In genomic region chr10:28311104-28311503, GRCh38 we compare ENCODE assay signal across 25 cellular contexts.
"Had no signal": no experiment of that assay in that cellular context is flagged by ENCODE, and none has a peak within 500 bp of the region (broad histone marks: within the 10 kb centered on the region; RNA-seq: fewer than 3 reads in every experiment).

No MANE protein-coding gene starts in this region.

- H3K36me3 ChIP-seq: colonic mucosa, esophagus squamous epithelium, gastrocnemius medialis, heart right ventricle, left lung, lower lobe of right lung had no signal

- H3K9me3 Mint-ChIP-seq: mesothelial cell of epicardium had no signal

- H3K27me3 Mint-ChIP-seq: dendritic cell treated with granulocyte-macrophage colony-stimulating factor and Interleukin-4, amounts not matched to agents 40 ng/mL and 50 ng/mL, for 4 days; effector memory CD8-positive, alpha-beta T cell had no signal

- H3K9me3 ChIP-seq: colonic mucosa, esophagus squamous epithelium, gastrocnemius medialis, heart right ventricle, left lung, lower lobe of right lung, mucosa of descending colon had no signal

- H3K36me3 Mint-ChIP-seq: mesothelial cell of epicardium had no signal

- H3K4me3 ChIP-seq: colonic mucosa, esophagus squamous epithelium, gastrocnemius medialis, heart right ventricle, left lung, lower lobe of right lung, mucosa of descending colon had no signal

- H3K27ac Mint-ChIP-seq: dendritic cell treated with granulocyte-macrophage colony-stimulating factor and Interleukin-4, amounts not matched to agents 40 ng/mL and 50 ng/mL, for 4 days; effector memory CD8-positive, alpha-beta T cell; endodermal cell; mesothelial cell of epicardium; naive B cell had no signal

- H3K4me1 ChIP-seq: colonic mucosa, esophagus squamous epithelium, gastrocnemius medialis, lower lobe of right lung had no signal

- DNase-seq: colonic mucosa; cortex of kidney; effector CD8-positive, alpha-beta T cell; effector memory CD8-positive, alpha-beta T cell; endodermal cell; erythroblast; esophagus squamous epithelium; foreskin fibroblast; foreskin melanocyte; gastrocnemius medialis; glutamatergic neuron; head of caudate nucleus; heart right ventricle; hippocampal formation; left cardiac atrium; left lung; left ventricle myocardium superior; lower lobe of right lung; mesenchymal stem cell; mucosa of descending colon; naive B cell had no signal

- H3K27ac ChIP-seq: colonic mucosa, epithelial cell of prostate, esophagus squamous epithelium, gastrocnemius medialis, heart right ventricle, left lung, lower lobe of right lung had no signal

- H3K27me3 ChIP-seq: colonic mucosa, gastrocnemius medialis had no signal

- H3K4me1 Mint-ChIP-seq: endodermal cell, mesothelial cell of epicardium had no signal

- H3K4me3 Mint-ChIP-seq: dendritic cell treated with granulocyte-macrophage colony-stimulating factor and Interleukin-4, amounts not matched to agents 40 ng/mL and 50 ng/mL, for 4 days; effector memory CD8-positive, alpha-beta T cell; endodermal cell; mesothelial cell of epicardium; naive B cell had no signal

- ATAC-seq: effector memory CD8-positive, alpha-beta T cell; esophagus mucosa; gastrocnemius medialis; heart right ventricle; left cardiac atrium; left lung; left ventricle myocardium superior; lower lobe of right lung; mucosa of descending colon had no signal
